Comparison of ENCODE assay signal across 9 cellular contexts in genomic region chr9:127004946-127005769, GRCh38.
DNase-seq lines count a peak whose midpoint lies in the region; ATAC-seq lines count a peak whose summit lies in the region.
"Had no signal": no experiment of that assay in that cellular context is flagged by ENCODE, and none has a peak within 500 bp of the region (broad histone marks: within the 10 kb centered on the region; RNA-seq: fewer than 3 reads in every experiment).

No MANE protein-coding gene starts in this region.

- CTCF ChIA-PET in activated CD4-positive, alpha-beta memory T cell treated with anti-CD3 and anti-CD28 coated beads for 36 hours (lab: Charles Lee): interaction anchor here (0.9 to 2.6 kb wide), 7 partner anchors 17 to 194 kb away, joined by 3 to 22 read pairs (median 5); no protein-coding TSS in a partner anchor

- intact Hi-C loops in activated CD4-positive, alpha-beta memory T cell treated with anti-CD3 and anti-CD28 coated beads for 36 hours (cut with micrococcal nuclease): loop anchor here (1.0 to 10.0 kb wide), 4 partner anchors 19 to 490 kb away; no protein-coding TSS in a partner anchor

- H3K27ac ChIP-seq in epithelial cell of prostate: no peak overlapping the region
- H3K27ac ChIP-seq: VCaP had no signal

- peaks cover 1% of the 10 kb centered on the region for H3K36me3 Mint-ChIP-seq in activated CD4-positive, alpha-beta memory T cell treated with anti-CD3 and anti-CD28 coated beads for 36 hours

- H3K27ac Mint-ChIP-seq in activated CD4-positive, alpha-beta memory T cell treated with anti-CD3 and anti-CD28 coated beads for 36 hours: peak overlapping the region; percentile 57

- DNase-seq in NK-92 treated with Interleukin-12 subunit alpha and Interleukin-12 subunit beta, amount 100 ng/mL, for 24 hours (lab: John Stamatoyannopoulos, UW): peak; percentile 36
- DNase-seq in NK-92 (lab: John Stamatoyannopoulos, UW; ENCODE audit: unreplicated experiment): no peak
- peak; percentile 88 for DNase-seq in activated CD4-positive, alpha-beta memory T cell treated with anti-CD3 and anti-CD28 coated beads for 36 hours
- peak; percentile 40 for DNase-seq in epithelial cell of prostate (ENCODE audit: low read depth, low spot score)
- peak; percentile 47 for DNase-seq in stimulated activated CD8-positive, alpha-beta memory T cell treated with anti-CD3 and anti-CD28 coated beads, Interleukin-12 subunit alpha, Interleukin-12 subunit beta, amount 100 ng/mL, for 24 hours (ENCODE audit: extremely low read depth)
- DNase-seq in A172 (ENCODE audit: low spot score): no peak
- no peak for DNase-seq in retina

- peak; percentile 79 for ATAC-seq in HG03378 (IDR thresholded peaks at IDR 0.05; ENCODE audit: unreplicated experiment)

- H3K9me3 Mint-ChIP-seq in activated CD4-positive, alpha-beta memory T cell treated with anti-CD3 and anti-CD28 coated beads for 36 hours: no peaks in the 10 kb centered on the region

- H3K4me1 Mint-ChIP-seq in activated CD4-positive, alpha-beta memory T cell treated with anti-CD3 and anti-CD28 coated beads for 36 hours (ENCODE audit: low read depth): peaks cover 23% of the 10 kb centered on the region

- H3K27me3 Mint-ChIP-seq in activated CD4-positive, alpha-beta memory T cell treated with anti-CD3 and anti-CD28 coated beads for 36 hours: peaks cover 25% of the 10 kb centered on the region

- H3K4me3 Mint-ChIP-seq in activated CD4-positive, alpha-beta memory T cell treated with anti-CD3 and anti-CD28 coated beads for 36 hours: no peak overlapping the region

- POLR2A ChIA-PET in activated CD4-positive, alpha-beta memory T cell treated with anti-CD3 and anti-CD28 coated beads for 36 hours (lab: Charles Lee): interaction anchor here (0.6 to 1.5 kb wide), 4 partner anchors 19 to 419 kb away, joined by 4 to 21 read pairs (median 6); no protein-coding TSS in a partner anchor

Comparison
In these comparisons a context has a peak if more than half of its experiments do, and no peak if none do; other contexts are left out.
1. DNase-seq: peak in NK-92 treated with Interleukin-12 subunit alpha and Interleukin-12 subunit beta, amount 100 ng/mL, for 24 hours (single experiment), activated CD4-positive, alpha-beta memory T cell treated with anti-CD3 and anti-CD28 coated beads for 36 hours (single experiment), epithelial cell of prostate (single experiment) and stimulated activated CD8-positive, alpha-beta memory T cell treated with anti-CD3 and anti-CD28 coated beads, Interleukin-12 subunit alpha, Interleukin-12 subunit beta, amount 100 ng/mL, for 24 hours (single experiment); none in NK-92 (single experiment), A172 (single experiment) and retina (single experiment).